1 cellular context compared by ENCODE assay signal in genomic region chr7:39954694-39955093, GRCh38.
TF ChIP-seq lines count a peak whose summit lies in the region.

No MANE protein-coding gene starts in this region.

TF ChIP-seq in A549, 52 proteins besides CTCF, POLR2A, EP300 and RAD21 (continued from another document):
- no peak for TF ChIP-seq HOXB13 (CRISPR knock-in tag; IDR thresholded peaks at IDR 0.05; ENCODE audit: low read depth)
